In genomic region chr9:72364679-72365524, GRCh38 we compare ENCODE assay signal across 8 cellular contexts. TPM values are rescaled to one million over a fixed set of nuclear protein-coding genes. Genes with fewer than 3 reads are reported as not detected.
DNase-seq lines count a peak whose midpoint lies in the region; ATAC-seq, FAIRE-seq and TF ChIP-seq lines count a peak whose summit lies in the region.

TSS of gene ZFAND5 (minus strand) at chr9:72365208. CDS start at chr9:72360778, 4,430 bp downstream.

- H3K27ac ChIP-seq in ACC112 (ENCODE audit: low read depth, low read length) (peak within 1 kb of the TSS; percentile 100), WERI-Rb-1 (peak within 1 kb of the TSS; percentile 95), mammary epithelial cell (ENCODE audit: insufficient read depth, low read depth, low read length) (peak within 1 kb of the TSS; percentile 95), small intestine (ENCODE audit: low read depth in 1 of 2, low read length in 1 of 2) (peak within 1 kb of the TSS; percentile 96 to 100)

- peaks cover 23% of the 10 kb centered on the region for H3K4me1 ChIP-seq in ACC112 (ENCODE audit: control insufficient read depth, insufficient read depth, low read length, unreplicated experiment)
- H3K4me1 ChIP-seq in mammary epithelial cell (ENCODE audit: insufficient read depth, low read length) = peaks cover 19% of the 10 kb centered on the region
- H3K4me1 ChIP-seq in small intestine (ENCODE audit: control insufficient read depth in 2 of 2, insufficient read depth in 1 of 2, low read depth in 1 of 2, low read length in 1 of 2) = peaks cover 1 to 3% of the 10 kb centered on the region in 2 donors

- peaks cover 13% of the 10 kb centered on the region for H4K20me1 ChIP-seq in mammary epithelial cell (ENCODE audit: insufficient read depth, low read length)

- 0 out of 2 replicates have a peak, but pooled peaks have one; percentile 7 for TF ChIP-seq CTCF in WERI-Rb-1 (IDR thresholded peaks at IDR 0.05; ENCODE audit: low read depth, low read length)
- peak in 1 of 2 donors; percentile 32 for TF ChIP-seq CTCF in mammary epithelial cell (conservative IDR thresholded peaks at IDR 0.05 in 1 of 2, IDR thresholded peaks at IDR 0.05 in 1 of 2; ENCODE audit: extremely low read depth in 1 of 2, insufficient read depth in 1 of 2, low read depth in 1 of 2, low read length in 2 of 2)

- in situ Hi-C loops in mammary epithelial cell (cut with MboI; ENCODE audit: low sequenced_read_pairs in 2 of 2) = loop anchor here (5.0 to 10.0 kb wide), 2 partner anchors 210 to 227 kb away; no protein-coding TSS in a partner anchor

- intact Hi-C loops in mammary epithelial cell (cut with micrococcal nuclease) = loop anchor here (1.0 to 5.0 kb wide), 8 partner anchors 72 to 457 kb away; no protein-coding TSS in a partner anchor

- H3K36me3 ChIP-seq in ACC112 (ENCODE audit: insufficient read depth, low read length) (peaks cover 9% of the 10 kb centered on the region), WERI-Rb-1 (peaks cover 32% of the 10 kb centered on the region), mammary epithelial cell (ENCODE audit: insufficient read depth, low read length) (peaks cover 2% of the 10 kb centered on the region), small intestine (ENCODE audit: control insufficient read depth in 2 of 2, insufficient read depth in 2 of 2, low read length in 2 of 2) (peaks cover 0 to 3% of the 10 kb centered on the region in 2 donors)

- peak within 1 kb of the TSS; percentile 97 for H3K9ac ChIP-seq in mammary epithelial cell (ENCODE audit: insufficient read depth, low read length)

- ATAC-seq in GM18867 (IDR thresholded peaks at IDR 0.05; ENCODE audit: unreplicated experiment) (peak; percentile 86), HG03103 (IDR thresholded peaks at IDR 0.05; ENCODE audit: low read depth, unreplicated experiment) (peak; percentile 69)

- H3K4me2 ChIP-seq in mammary epithelial cell (ENCODE audit: insufficient read depth, low read depth, low read length) = peak within 1 kb of the TSS; percentile 89

- CTCF ChIA-PET in mammary epithelial cell (lab: Charles Lee; ENCODE audit: low non-redundant PET) = interaction anchor here (0.6 kb wide), 1 partner anchor 334 kb away, joined by 3 read pairs; no protein-coding TSS in a partner anchor

- FAIRE-seq in small intestine (lab: Jason Lieb, UNC) = no peak

- BruUV-seq in mammary epithelial cell (replicated peaks; lab: Mats Ljungman, UMichigan) = TSS peak; percentile 1

- H3K4me3 ChIP-seq in ACC112 (ENCODE audit: low read depth, low read length) = peak within 1 kb of the TSS; percentile 96
- peak within 1 kb of the TSS; percentile 83 for H3K4me3 ChIP-seq in WERI-Rb-1 (ENCODE audit: low read depth, low read length)
- H3K4me3 ChIP-seq in mammary epithelial cell (replicated peaks in 1 of 3; ENCODE audit: insufficient read depth in 1 of 3, low read depth in 2 of 3, low read length in 3 of 3) = peak within 1 kb of the TSS; percentile 85 to 97 (median 87)
- peak within 1 kb of the TSS; percentile 65 to 98 for H3K4me3 ChIP-seq in small intestine (ENCODE audit: low read depth in 1 of 2, low read length in 2 of 2)

- H3K79me2 ChIP-seq in ACC112 (ENCODE audit: control insufficient read depth, insufficient read depth, low read length, unreplicated experiment) = peaks cover 51% of the 10 kb centered on the region
- peaks cover 51% of the 10 kb centered on the region for H3K79me2 ChIP-seq in mammary epithelial cell (ENCODE audit: insufficient read depth, low read length)

- H3K9me3 ChIP-seq in WERI-Rb-1 (ENCODE audit: severe bottlenecking) (no peaks in the 10 kb centered on the region), mammary epithelial cell (replicated peaks; ENCODE audit: insufficient read depth, low read length) (no peaks in the 10 kb centered on the region), small intestine (ENCODE audit: control insufficient read depth, low read depth) (no peaks in the 10 kb centered on the region)

- no peaks in the 10 kb centered on the region for H3K27me3 ChIP-seq in ACC112 (ENCODE audit: insufficient read depth, low read length)
- H3K27me3 ChIP-seq in WERI-Rb-1 (ENCODE audit: insufficient read depth, low read depth, severe bottlenecking) = no peaks in the 10 kb centered on the region
- H3K27me3 ChIP-seq in mammary epithelial cell (ENCODE audit: insufficient read depth, low read length) = no peaks in the 10 kb centered on the region
- H3K27me3 ChIP-seq in small intestine (ENCODE audit: control insufficient read depth in 2 of 2, insufficient read depth in 2 of 2, low read length in 2 of 2) = no peaks in the 10 kb centered on the region

- dilution Hi-C loops in mammary epithelial cell (cut with HindIII; ENCODE audit: low sequenced_read_pairs) = no loop called here

- H2AFZ ChIP-seq in ACC112 (ENCODE audit: low read length, unreplicated experiment) (peak within 1 kb of the TSS; percentile 57), mammary epithelial cell (ENCODE audit: low read depth, low read length) (peak within 1 kb of the TSS; percentile 89)

- DNase-seq in NCI-H2171 treated with DMSO at 0.1 percent for 48 hours (lab: John Stamatoyannopoulos, UW) (peak; percentile 96), WERI-Rb-1 (peak; percentile 98), mammary epithelial cell (peak; percentile 96), iPS-NIHi11 (ENCODE audit: low spot score) (peak; percentile 98), small intestine (peak; percentile 96)

- WGBS in mammary epithelial cell (ENCODE audit: low coverage, missing lambda C conversion rate) = 0% methylated on average over 2 of the region's 110 CpGs
- 0 to 1% (median 1%) methylated on average over 56 to 110 of the region's 110 CpGs for WGBS in small intestine, 3 donors

RNA-seq across cellular contexts. Expression of gene ZFAND5, which starts in this region (rescaled TPM):
- 10 to 100 TPM; 88.6 to 92.5 TPM for total RNA-seq in mammary epithelial cell
- 37.3 TPM for polyA plus RNA-seq in mammary epithelial cell
- 122 TPM for polyA minus RNA-seq in mammary epithelial cell
- polyA plus RNA-seq in small intestine = 10 to 100 TPM; 38.9 to 79.9 (median 44.3) TPM

Comparison
In these comparisons a context has a peak if more than half of its experiments do, and no peak if none do; other contexts are left out.
1. Peak in every context shown above with its lines: DNase-seq, ATAC-seq, H3K4me3 ChIP-seq and H3K27ac ChIP-seq.